16 cellular contexts compared by ENCODE assay signal in genomic region chr10:132208489-132209050, GRCh38.
"Had no signal": no experiment of that assay in that cellular context is flagged by ENCODE, and none has a peak within 500 bp of the region (broad histone marks: within the 10 kb centered on the region; RNA-seq: fewer than 3 reads in every experiment).

No MANE protein-coding gene starts in this region.

- H3K27ac Mint-ChIP-seq: activated CD8-positive, alpha-beta T cell treated with anti-CD3 and anti-CD28 coated beads for 36 hours; naive thymus-derived CD4-positive, alpha-beta T cell; stimulated activated effector memory CD8-positive, alpha-beta T cell treated with anti-CD3 and anti-CD28 coated beads, Interleukin-12 subunit alpha, Interleukin-12 subunit beta, amount 100 ng/mL, for 72 hours had no signal

- H3K4me3 Mint-ChIP-seq: activated CD8-positive, alpha-beta T cell treated with anti-CD3 and anti-CD28 coated beads for 36 hours; naive thymus-derived CD4-positive, alpha-beta T cell; stimulated activated effector memory CD8-positive, alpha-beta T cell treated with anti-CD3 and anti-CD28 coated beads, Interleukin-12 subunit alpha, Interleukin-12 subunit beta, amount 100 ng/mL, for 72 hours had no signal

- H3K9me3 ChIP-seq: prostate gland had no signal

- H3K27me3 Mint-ChIP-seq: activated CD8-positive, alpha-beta T cell treated with anti-CD3 and anti-CD28 coated beads for 36 hours; naive thymus-derived CD4-positive, alpha-beta T cell had no signal

- H3K4me3 ChIP-seq: prostate gland, transverse colon had no signal

- DNase-seq: activated CD4-positive, alpha-beta T cell treated with anti-CD3 and anti-CD28 coated beads for 48 hours; activated CD8-positive, alpha-beta T cell treated with anti-CD3 and anti-CD28 coated beads for 36 hours; activated effector memory CD4-positive, alpha-beta T cell treated with anti-CD3 and anti-CD28 coated beads, Interleukin-2, amount 50 U/mL, for 16 hours; activated T-cell treated with anti-CD3 and anti-CD28 coated beads, Interleukin-2, amount 50 U/mL, for 48 hours; amygdala; brain microvascular endothelial cell; effector CD8-positive, alpha-beta T cell; foreskin keratinocyte; mammary epithelial cell; stimulated activated CD4-positive, alpha-beta T cell treated with anti-CD3 and anti-CD28 coated beads, Interleukin-12 subunit alpha, Interleukin-12 subunit beta, amount 100 ng/mL, for 4 hours; T-helper 2 cell; transverse colon had no signal

- H3K36me3 ChIP-seq: brain microvascular endothelial cell, prostate gland, transverse colon had no signal

- H3K4me1 ChIP-seq: foreskin keratinocyte, prostate gland, transverse colon had no signal

- ATAC-seq: activated CD8-positive, alpha-beta T cell treated with anti-CD3 and anti-CD28 coated beads for 36 hours; activated naive CD4-positive, alpha-beta T cell treated with anti-CD3 and anti-CD28 coated beads, Interleukin-2, amount 50 U/mL, for 72 hours; naive thymus-derived CD4-positive, alpha-beta T cell; stimulated activated effector memory CD8-positive, alpha-beta T cell treated with anti-CD3 and anti-CD28 coated beads, Interleukin-12 subunit alpha, Interleukin-12 subunit beta, amount 100 ng/mL, for 72 hours had no signal

- H3K27ac ChIP-seq: brain microvascular endothelial cell, foreskin keratinocyte, prostate gland, transverse colon had no signal

- H3K27me3 ChIP-seq: brain microvascular endothelial cell, foreskin keratinocyte, transverse colon had no signal

- H3K4me1 Mint-ChIP-seq: stimulated activated effector memory CD8-positive, alpha-beta T cell treated with anti-CD3 and anti-CD28 coated beads, Interleukin-12 subunit alpha, Interleukin-12 subunit beta, amount 100 ng/mL, for 72 hours had no signal
